ENCODE assay signal across 8 cellular contexts in the genomic region with DNA sequence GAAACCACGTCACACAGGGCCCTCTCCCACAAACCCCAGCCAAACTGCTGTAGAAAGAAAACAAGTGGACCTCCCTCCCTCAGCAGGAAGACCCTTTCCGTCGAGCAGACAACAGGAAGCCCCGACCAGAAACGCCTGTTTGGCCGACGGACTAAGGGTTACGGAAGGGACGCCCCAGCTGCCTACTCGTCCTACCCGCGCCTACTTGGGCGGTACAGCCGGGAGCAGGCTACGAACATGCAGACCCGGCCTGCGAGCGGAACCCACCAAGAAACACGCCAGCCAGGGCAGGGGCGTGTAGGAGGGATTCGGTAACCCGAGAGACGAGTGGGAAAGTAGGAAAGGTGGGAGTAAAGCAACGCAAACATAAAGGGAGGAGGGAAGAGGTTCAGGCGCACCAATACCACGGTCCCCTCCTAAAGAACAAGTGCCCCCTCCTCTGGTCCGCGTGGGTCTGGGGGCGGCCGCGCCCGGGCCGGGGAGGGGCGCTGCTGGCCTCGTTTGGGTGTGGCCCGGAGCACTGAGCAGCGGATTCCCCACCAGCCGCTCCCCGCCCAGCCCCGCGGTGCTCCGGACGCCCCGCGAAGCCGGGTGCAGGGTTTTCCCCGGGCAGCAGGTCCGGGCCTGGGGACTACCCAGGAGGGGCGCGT. TPM values are rescaled to one million over a fixed set of nuclear protein-coding genes. Genes with fewer than 3 reads are reported as not detected.
DNase-seq lines count a peak whose midpoint lies in the region; ATAC-seq and TF ChIP-seq lines count a peak whose summit lies in the region.

No MANE protein-coding gene starts in this region.

- TF ChIP-seq POLR2A in gastrocnemius medialis (IDR thresholded peaks at IDR 0.05): no peak

- 1 to 3% methylated on average over 44 to 50 of the region's 50 CpGs for WGBS in heart right ventricle, 2 donors

- H3K27me3 ChIP-seq in heart right ventricle (peaks cover 0 to 5% (median 0%) of the 10 kb centered on the region in 7 donors), gastrocnemius medialis (peaks cover 3 to 18% (median 15%) of the 10 kb centered on the region in 3 donors)

- in situ Hi-C loops in gastrocnemius medialis (cut with MboI; ENCODE audit: low sequenced_read_pairs in 4 of 4): loop anchor here in 1 of 4 donors (10.0 kb wide), 1 partner anchor 58 kb away; no protein-coding TSS in a partner anchor

- DNase-seq in ELR (ENCODE audit: low read depth) (peak; percentile 63), NOMO-1 treated with dmso at 0.1 percent for 144 hours (lab: John Stamatoyannopoulos, UW; ENCODE audit: unreplicated experiment) (peak; percentile 6), heart right ventricle (peak in 1 of 2 donors; percentile 50), gastrocnemius medialis (no peak), HuH-7.5 (ENCODE audit: low spot score) (no peak)
- DNase-seq in activated naive CD4-positive, alpha-beta T cell treated with Interleukin-2 at 50 U/mL for 16 hours: peak; percentile 44

- H3K4me3 ChIP-seq in heart right ventricle (peak overlapping the region; percentile 73 to 97 (median 88)), gastrocnemius medialis (peak overlapping the region; percentile 57 to 73 (median 62))

- H3K36me3 ChIP-seq in heart right ventricle: no peaks in the 10 kb centered on the region
- H3K36me3 ChIP-seq in gastrocnemius medialis: no peaks in the 10 kb centered on the region

- intact Hi-C loops in heart right ventricle (cut with DNase I) (loop anchor here in 3 of 10 donors (2.0 to 5.0 kb wide), 3 partner anchors 30 to 48 kb away; no protein-coding TSS in a partner anchor), gastrocnemius medialis (cut with DNase I; ENCODE audit: low total_unique reads) (loop anchor here (5.0 kb wide), 1 partner anchor 46 kb away; no protein-coding TSS in a partner anchor)

- H3K27ac ChIP-seq in heart right ventricle (peak overlapping the region; percentile 94 to 99 (median 96)), gastrocnemius medialis (peak overlapping the region; percentile 67 to 79 (median 76))

- H3K9me3 ChIP-seq in heart right ventricle (no peaks in the 10 kb centered on the region), gastrocnemius medialis (no peaks in the 10 kb centered on the region)

- peaks cover 21 to 64% (median 55%) of the 10 kb centered on the region in 9 donors for H3K4me1 ChIP-seq in heart right ventricle
- H3K4me1 ChIP-seq in gastrocnemius medialis: peaks cover 30 to 37% of the 10 kb centered on the region in 2 donors

- ATAC-seq in heart right ventricle: peak; percentile 4 to 43 (median 22)
- peak; percentile 4 to 13 for ATAC-seq in gastrocnemius medialis
- no peak for ATAC-seq in GM19351 (IDR thresholded peaks at IDR 0.05; ENCODE audit: unreplicated experiment)
- no peak for ATAC-seq in GM19324 (IDR thresholded peaks at IDR 0.05; ENCODE audit: low FRiP score, unreplicated experiment)

- TF ChIP-seq CTCF in heart right ventricle (IDR thresholded peaks at IDR 0.05) (no peak), gastrocnemius medialis (IDR thresholded peaks at IDR 0.05 in 4 of 5, conservative IDR thresholded peaks at IDR 0.05 in 1 of 5) (no peak)

RNA-seq across cellular contexts. Expression of a gene that starts 0.5 kb away (rescaled TPM):
- total RNA-seq in heart right ventricle (100 to 1,000 TPM in 9 of 10 donors, 10 to 100 TPM in 1; 71.3 to 519 (median 235) TPM), gastrocnemius medialis (10 to 100 TPM in 3 of 4 donors, 1 to 10 TPM in 1; 6.4 to 60.3 (median 28.0) TPM)
- polyA plus RNA-seq in heart right ventricle: 100 to 1,000 TPM; 319 to 412 TPM

RNA-seq across cellular contexts. Expression of a gene that starts 43.6 kb away (rescaled TPM):
- total RNA-seq in heart right ventricle (100 to 1,000 TPM in 2 of 10 donors, 10 to 100 TPM in 8; 41.4 to 215 (median 51.6) TPM), gastrocnemius medialis (10 to 100 TPM in 3 of 4 donors, 1 to 10 TPM in 1; 8.4 to 66.2 (median 29.8) TPM)
- polyA plus RNA-seq in heart right ventricle: 100 to 1,000 TPM; 477 to 593 TPM

Comparison
In these comparisons a context has a peak if more than half of its experiments do, and no peak if none do; other contexts are left out.
1. DNase-seq: peak in ELR (single experiment), NOMO-1 treated with dmso at 0.1 percent for 144 hours (single experiment) and activated naive CD4-positive, alpha-beta T cell treated with Interleukin-2 at 50 U/mL for 16 hours (single experiment); none in gastrocnemius medialis (0 of 2) and HuH-7.5 (single experiment).
2. ATAC-seq: peak in heart right ventricle (8 of 8) and gastrocnemius medialis (2 of 2); none in GM19351 (single experiment) and GM19324 (single experiment).